ENCODE assay signal across 23 cellular contexts in genomic region chr2:127075821-127076220, GRCh38. TPM values are rescaled to one million over a fixed set of nuclear protein-coding genes. Genes with fewer than 3 reads are reported as not detected.
DNase-seq lines count a peak whose midpoint lies in the region; ATAC-seq and TF ChIP-seq lines count a peak whose summit lies in the region.
"Had no signal": no experiment of that assay in that cellular context is flagged by ENCODE, and none has a peak within 500 bp of the region (broad histone marks: within the 10 kb centered on the region; RNA-seq: fewer than 3 reads in every experiment).

No MANE protein-coding gene starts in this region.

- H3K36me3 Mint-ChIP-seq in activated naive CD8-positive, alpha-beta T cell treated with anti-CD3 and anti-CD28 coated beads, Interleukin-2, amount 10 ng/mL, durations not matched to agents 7 days and 5 days, result peaks cover 15% of the 10 kb centered on the region
- H3K36me3 Mint-ChIP-seq in activated naive CD8-positive, alpha-beta T cell treated with anti-CD3 and anti-CD28 coated beads for 36 hours, result peaks cover 8% of the 10 kb centered on the region
- no peaks in the 10 kb centered on the region for H3K36me3 Mint-ChIP-seq in neural progenitor cell
- H3K36me3 Mint-ChIP-seq in chondrocyte (ENCODE audit: low read depth), result peaks cover 1% of the 10 kb centered on the region
- H3K36me3 Mint-ChIP-seq: type B pancreatic cell had no signal

- H3K9me3 ChIP-seq in neural progenitor cell (ENCODE audit: low read depth), result no peaks in the 10 kb centered on the region
- no peaks in the 10 kb centered on the region for H3K9me3 ChIP-seq in osteoblast (ENCODE audit: low read depth, low read length)
- H3K9me3 ChIP-seq: BE2C, HAP-1, SJCRH30 had no signal

- peak overlapping the region; percentile 54 for H3K27ac ChIP-seq in cingulate gyrus (ENCODE audit: low read depth, low read length)
- no peak overlapping the region for H3K27ac ChIP-seq in neural progenitor cell
- H3K27ac ChIP-seq in osteoblast (ENCODE audit: low read depth, low read length), result no peak overlapping the region
- H3K27ac ChIP-seq: epithelial cell of prostate, parathyroid adenoma, SJCRH30 had no signal

- H3K4me1 Mint-ChIP-seq in activated naive CD8-positive, alpha-beta T cell treated with anti-CD3 and anti-CD28 coated beads, Interleukin-2, amount 10 ng/mL, durations not matched to agents 7 days and 5 days, result peaks cover 42% of the 10 kb centered on the region
- H3K4me1 Mint-ChIP-seq in activated naive CD8-positive, alpha-beta T cell treated with anti-CD3 and anti-CD28 coated beads for 36 hours, result peaks cover 48% of the 10 kb centered on the region
- H3K4me1 Mint-ChIP-seq in neural progenitor cell (peaks cover 33% of the 10 kb centered on the region), chondrocyte (ENCODE audit: low read depth) (peaks cover 55% of the 10 kb centered on the region)

- H3K27ac Mint-ChIP-seq in activated naive CD8-positive, alpha-beta T cell treated with anti-CD3 and anti-CD28 coated beads, Interleukin-2, amount 10 ng/mL, durations not matched to agents 7 days and 5 days, result peak overlapping the region; percentile 68
- H3K27ac Mint-ChIP-seq in activated naive CD8-positive, alpha-beta T cell treated with anti-CD3 and anti-CD28 coated beads for 36 hours, result no peak overlapping the region
- peak overlapping the region; percentile 89 for H3K27ac Mint-ChIP-seq in neural progenitor cell
- H3K27ac Mint-ChIP-seq in chondrocyte (ENCODE audit: unreplicated experiment), result no peak overlapping the region
- H3K27ac Mint-ChIP-seq: type B pancreatic cell had no signal

- no peak for ATAC-seq in activated naive CD8-positive, alpha-beta T cell treated with anti-CD3 and anti-CD28 coated beads, Interleukin-2, amount 10 ng/mL, durations not matched to agents 7 days and 5 days (ENCODE audit: low read depth)
- ATAC-seq in GM18867 (IDR thresholded peaks at IDR 0.05; ENCODE audit: unreplicated experiment), result no peak
- ATAC-seq: activated T-cell treated with anti-CD3 and anti-CD28 coated beads, Interleukin-2, amount 50 U/mL, for 4 hours; right cardiac atrium had no signal

- H2AFZ ChIP-seq in neural progenitor cell (replicated peaks) (no peak overlapping the region), osteoblast (ENCODE audit: low read length) (no peak overlapping the region)
- H2AFZ ChIP-seq: parathyroid adenoma had no signal

- POLR2A ChIA-PET in activated naive CD8-positive, alpha-beta T cell treated with anti-CD3 and anti-CD28 coated beads, Interleukin-2, amount 10 ng/mL, durations not matched to agents 7 days and 5 days (lab: Charles Lee), result interaction anchor here (1.1 to 1.4 kb wide), 2 partner anchors 9 to 10 kb away, joined by 4 to 6 read pairs; no protein-coding TSS in a partner anchor

- H3K79me2 ChIP-seq in neural progenitor cell (ENCODE audit: low read depth) (no peaks in the 10 kb centered on the region), osteoblast (ENCODE audit: insufficient read depth, low read length) (peaks cover 48% of the 10 kb centered on the region)

- no peak overlapping the region for H3K4me3 ChIP-seq in neural progenitor cell
- H3K4me3 ChIP-seq in osteoblast (ENCODE audit: insufficient read depth, low read length), result no peak overlapping the region
- H3K4me3 ChIP-seq: HAP-1, SJCRH30 had no signal

- H3K4me1 ChIP-seq in neural progenitor cell (peaks cover 9% of the 10 kb centered on the region), osteoblast (ENCODE audit: insufficient read depth, low read length) (peaks cover 17% of the 10 kb centered on the region)
- H3K4me1 ChIP-seq: BE2C, HAP-1 had no signal

- no peak overlapping the region for H3K4me3 Mint-ChIP-seq in activated naive CD8-positive, alpha-beta T cell treated with anti-CD3 and anti-CD28 coated beads, Interleukin-2, amount 10 ng/mL, durations not matched to agents 7 days and 5 days
- no peak overlapping the region for H3K4me3 Mint-ChIP-seq in activated naive CD8-positive, alpha-beta T cell treated with anti-CD3 and anti-CD28 coated beads for 36 hours
- H3K4me3 Mint-ChIP-seq in neural progenitor cell (no peak overlapping the region), chondrocyte (ENCODE audit: unreplicated experiment) (no peak overlapping the region)
- H3K4me3 Mint-ChIP-seq: activated T-cell treated with anti-CD3 and anti-CD28 coated beads, Interleukin-2, amount 50 U/mL, for 4 hours; type B pancreatic cell had no signal

- no peak for DNase-seq in activated naive CD8-positive, alpha-beta T cell treated with anti-CD3 and anti-CD28 coated beads, Interleukin-2, amount 10 ng/mL, durations not matched to agents 7 days and 5 days
- DNase-seq in activated naive CD8-positive, alpha-beta T cell treated with anti-CD3 and anti-CD28 coated beads for 36 hours, result no peak
- DNase-seq in neural progenitor cell (ENCODE audit: low spot score) (no peak), chondrocyte (ENCODE audit: low spot score) (no peak), osteoblast (ENCODE audit: insufficient read length, low spot score, missing footprints) (no peak), SW480 (ENCODE audit: low spot score) (no peak)
- DNase-seq: activated CD4-positive, alpha-beta T cell treated with anti-CD3 and anti-CD28 coated beads for 1 hour; activated CD8-positive, alpha-beta memory T cell treated with anti-CD3 and anti-CD28 coated beads for 24 hours; activated naive CD4-positive, alpha-beta T cell treated with Interleukin-2 at 50 U/mL for 16 hours; activated T-cell treated with anti-CD3 and anti-CD28 coated beads, Interleukin-2, amount 50 U/mL, for 4 hours; BE2C; central memory CD4-positive, alpha-beta T cell; Karpas-422; NCI-H69; right cardiac atrium; SJCRH30; T-helper 1 cell had no signal

- no peaks in the 10 kb centered on the region for H3F3A ChIP-seq in neural progenitor cell (ENCODE audit: low read depth)

- TF ChIP-seq CTCF in neural progenitor cell (IDR thresholded peaks at IDR 0.05), result no peak
- TF ChIP-seq CTCF in chondrocyte (IDR thresholded peaks at IDR 0.05), result no peak
- no peak for TF ChIP-seq CTCF in osteoblast (IDR thresholded peaks at IDR 0.05; ENCODE audit: extremely low read depth, low read depth, low read length)

- H3K9me3 Mint-ChIP-seq in activated naive CD8-positive, alpha-beta T cell treated with anti-CD3 and anti-CD28 coated beads, Interleukin-2, amount 10 ng/mL, durations not matched to agents 7 days and 5 days, result no peaks in the 10 kb centered on the region
- H3K9me3 Mint-ChIP-seq in activated naive CD8-positive, alpha-beta T cell treated with anti-CD3 and anti-CD28 coated beads for 36 hours, result no peaks in the 10 kb centered on the region
- H3K9me3 Mint-ChIP-seq in neural progenitor cell (no peaks in the 10 kb centered on the region), chondrocyte (ENCODE audit: low read depth) (no peaks in the 10 kb centered on the region)
- H3K9me3 Mint-ChIP-seq: activated T-cell treated with anti-CD3 and anti-CD28 coated beads, Interleukin-2, amount 50 U/mL, for 4 hours; type B pancreatic cell had no signal

- no peak overlapping the region for H3K9ac ChIP-seq in neural progenitor cell
- H3K9ac ChIP-seq: parathyroid adenoma had no signal

- H4K20me1 ChIP-seq in neural progenitor cell (ENCODE audit: low read depth) (no peaks in the 10 kb centered on the region), osteoblast (ENCODE audit: insufficient read depth, low read length) (peaks cover 32% of the 10 kb centered on the region)

- no peak overlapping the region for H3K4me2 ChIP-seq in neural progenitor cell
- H3K4me2 ChIP-seq in osteoblast (ENCODE audit: insufficient read depth, low read length), result no peak overlapping the region

- H3K27me3 Mint-ChIP-seq in activated naive CD8-positive, alpha-beta T cell treated with anti-CD3 and anti-CD28 coated beads, Interleukin-2, amount 10 ng/mL, durations not matched to agents 7 days and 5 days, result no peaks in the 10 kb centered on the region
- no peaks in the 10 kb centered on the region for H3K27me3 Mint-ChIP-seq in activated naive CD8-positive, alpha-beta T cell treated with anti-CD3 and anti-CD28 coated beads for 36 hours
- H3K27me3 Mint-ChIP-seq in neural progenitor cell (ENCODE audit: insufficient read depth, low read depth), result peaks cover 4% of the 10 kb centered on the region
- H3K27me3 Mint-ChIP-seq in chondrocyte (ENCODE audit: low read depth), result no peaks in the 10 kb centered on the region
- H3K27me3 Mint-ChIP-seq: type B pancreatic cell had no signal

- no peaks in the 10 kb centered on the region for H3K27me3 ChIP-seq in neural progenitor cell
- no peaks in the 10 kb centered on the region for H3K27me3 ChIP-seq in osteoblast (ENCODE audit: insufficient read depth, low read length)
- H3K27me3 ChIP-seq: BE2C, SJCRH30 had no signal

- H3K36me3 ChIP-seq in neural progenitor cell (no peaks in the 10 kb centered on the region), osteoblast (ENCODE audit: insufficient read depth, low read length) (no peaks in the 10 kb centered on the region)
- H3K36me3 ChIP-seq: BE2C, HAP-1, SJCRH30 had no signal

RNA-seq across cellular contexts. Expression of gene BIN1, which starts 31.1 kb away (rescaled TPM):
- total RNA-seq in activated naive CD8-positive, alpha-beta T cell treated with anti-CD3 and anti-CD28 coated beads, Interleukin-2, amount 10 ng/mL, durations not matched to agents 7 days and 5 days, result 100 to 1,000 TPM; 160 to 161 TPM
- 100 to 1,000 TPM in 1 of 2 experiments, 10 to 100 TPM in 1; 98.8 to 101 TPM for total RNA-seq in activated naive CD8-positive, alpha-beta T cell treated with anti-CD3 and anti-CD28 coated beads for 36 hours
- total RNA-seq in neural progenitor cell (ENCODE audit: low replicate concordance) (26.9 and 55.9 TPM in 2 replicates), chondrocyte (40.0 to 64.0 TPM (median 63.6 TPM) in 3 replicates), osteoblast (83.7 and 85.4 TPM in 2 replicates)

Comparison
In these comparisons a context has a peak if more than half of its experiments do, and no peak if none do; other contexts are left out.
1. H3K27ac Mint-ChIP-seq: peak in activated naive CD8-positive, alpha-beta T cell treated with anti-CD3 and anti-CD28 coated beads, Interleukin-2, amount 10 ng/mL, durations not matched to agents 7 days and 5 days (single experiment) and neural progenitor cell (single experiment); none in activated naive CD8-positive, alpha-beta T cell treated with anti-CD3 and anti-CD28 coated beads for 36 hours (single experiment) and chondrocyte (single experiment).